Comparison of ENCODE assay signal across 1 cellular context in the genomic region with DNA sequence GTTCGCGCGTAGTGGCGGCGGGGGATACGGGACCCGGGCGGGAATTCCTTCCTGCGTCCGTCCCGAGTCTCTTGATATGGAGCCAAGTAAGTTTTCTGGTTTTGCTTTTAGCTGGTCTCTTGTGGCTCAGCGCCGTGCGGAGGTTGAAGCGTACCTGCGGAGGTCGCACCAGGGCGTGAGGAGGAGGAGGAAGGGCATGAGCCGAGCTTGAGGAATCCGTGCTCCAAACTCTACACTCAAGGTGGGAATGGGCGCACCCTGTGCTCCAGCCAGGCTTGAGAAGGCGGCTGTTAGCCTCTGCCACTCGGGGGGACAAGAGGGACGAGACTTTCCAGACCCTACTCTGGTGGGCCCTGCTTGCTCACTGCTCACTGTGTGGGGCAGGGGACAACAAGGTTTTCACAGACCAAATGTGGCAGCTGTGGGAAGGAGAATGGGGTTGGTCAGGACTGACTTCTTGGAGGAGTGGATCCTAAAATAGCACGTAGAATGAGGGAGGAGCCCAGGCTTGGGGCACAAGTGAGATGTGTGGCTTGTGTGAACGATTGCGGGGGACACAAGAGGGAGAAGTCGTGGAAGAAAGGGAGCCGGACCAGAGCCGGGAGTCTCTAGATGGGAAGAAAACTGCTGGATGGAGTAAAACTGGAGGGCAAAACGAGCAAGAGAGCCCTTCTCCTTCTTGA.
TF ChIP-seq lines count a peak whose summit lies in the region.

No MANE protein-coding gene starts in this region.

TF ChIP-seq in HepG2, 621 proteins besides CTCF, POLR2A, EP300 and RAD21:
- 0 out of 2 replicates have a peak, but pooled peaks have one; percentile 45 for TF ChIP-seq RBFOX2 (IDR thresholded peaks at IDR 0.05; ENCODE audit: low read depth, low read length)
- TF ChIP-seq KDM5B (CRISPR knock-in tag; IDR thresholded peaks at IDR 0.05; ENCODE audit: borderline replicate concordance), result 0 out of 2 replicates have a peak, but pooled peaks have one; percentile 2
- TF ChIP-seq KDM5A (IDR thresholded peaks at IDR 0.05; ENCODE audit: borderline replicate concordance, low read length), result 0 out of 2 replicates have a peak, but pooled peaks have one; percentile 91
- TF ChIP-seq, protein P1, sequence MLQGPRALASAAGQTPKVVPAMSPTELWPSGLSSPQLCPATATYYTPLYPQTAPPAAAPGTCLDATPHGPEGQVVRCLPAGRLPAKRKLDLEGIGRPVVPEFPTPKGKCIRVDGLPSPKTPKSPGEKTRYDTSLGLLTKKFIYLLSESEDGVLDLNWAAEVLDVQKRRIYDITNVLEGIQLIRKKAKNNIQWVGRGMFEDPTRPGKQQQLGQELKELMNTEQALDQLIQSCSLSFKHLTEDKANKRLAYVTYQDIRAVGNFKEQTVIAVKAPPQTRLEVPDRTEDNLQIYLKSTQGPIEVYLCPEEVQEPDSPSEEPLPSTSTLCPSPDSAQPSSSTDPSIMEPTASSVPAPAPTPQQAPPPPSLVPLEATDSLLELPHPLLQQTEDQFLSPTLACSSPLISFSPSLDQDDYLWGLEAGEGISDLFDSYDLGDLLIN (CRISPR knock-in tag; IDR thresholded peaks at IDR 0.05; ENCODE audit: borderline replicate concordance), result 0 out of 2 replicates have a peak, but pooled peaks have one; percentile 3
- no peak for TF ChIP-seq SCMH1 (CRISPR knock-in tag; IDR thresholded peaks at IDR 0.05; ENCODE audit: borderline replicate concordance)
- peak; percentile 8; the same call in 1 of the 2 replicates for TF ChIP-seq ZFY (CRISPR knock-in tag; IDR thresholded peaks at IDR 0.05)
- TF ChIP-seq ZNF317 (CRISPR knock-in tag; IDR thresholded peaks at IDR 0.05), result 0 out of 2 replicates have a peak, but pooled peaks have one; percentile 10
- no peak for TF ChIP-seq MXD4 (CRISPR knock-in tag; IDR thresholded peaks at IDR 0.05)
- no peak for TF ChIP-seq ZMYM2 (CRISPR knock-in tag; IDR thresholded peaks at IDR 0.05)
- TF ChIP-seq, protein P2, sequence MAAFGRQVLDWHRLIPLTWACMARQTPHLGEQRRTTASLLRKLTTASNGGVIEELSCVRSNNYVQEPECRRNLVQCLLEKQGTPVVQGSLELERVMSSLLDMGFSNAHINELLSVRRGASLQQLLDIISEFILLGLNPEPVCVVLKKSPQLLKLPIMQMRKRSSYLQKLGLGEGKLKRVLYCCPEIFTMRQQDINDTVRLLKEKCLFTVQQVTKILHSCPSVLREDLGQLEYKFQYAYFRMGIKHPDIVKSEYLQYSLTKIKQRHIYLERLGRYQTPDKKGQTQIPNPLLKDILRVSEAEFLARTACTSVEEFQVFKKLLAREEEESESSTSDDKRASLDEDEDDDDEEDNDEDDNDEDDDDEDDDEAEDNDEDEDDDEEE (CRISPR knock-in tag; IDR thresholded peaks at IDR 0.05), result peak; percentile 12; the same call in 1 of the 2 replicates
- TF ChIP-seq MZF1 (CRISPR knock-in tag; IDR thresholded peaks at IDR 0.05; ENCODE audit: borderline replicate concordance), result 0 out of 2 replicates have a peak, but pooled peaks have one; percentile 8
- TF ChIP-seq LCORL (IDR thresholded peaks at IDR 0.05), result no peak
- 0 out of 2 replicates have a peak, but pooled peaks have one; percentile 0 for TF ChIP-seq LCORL (CRISPR knock-in tag; IDR thresholded peaks at IDR 0.05)
